10 cellular contexts compared by ENCODE assay signal in genomic region chr4:15690020-15690809, GRCh38. TPM values are rescaled to one million over a fixed set of nuclear protein-coding genes. Genes with fewer than 3 reads are reported as not detected.
DNase-seq lines count a peak whose midpoint lies in the region; FAIRE-seq and TF ChIP-seq lines count a peak whose summit lies in the region.
"Had no signal": no experiment of that assay in that cellular context is flagged by ENCODE, and none has a peak within 500 bp of the region (broad histone marks: within the 10 kb centered on the region; RNA-seq: fewer than 3 reads in every experiment).

No MANE protein-coding gene starts in this region.

- peak overlapping the region; percentile 81 for H3K27ac ChIP-seq in mammary epithelial cell (ENCODE audit: insufficient read depth, low read depth, low read length)

- intact Hi-C loops in mammary epithelial cell (cut with micrococcal nuclease): no loop called here

- no peak overlapping the region for H3K4me3 ChIP-seq in mammary epithelial cell (replicated peaks in 1 of 3; ENCODE audit: insufficient read depth in 1 of 3, low read depth in 2 of 3, low read length in 3 of 3)

- no peaks in the 10 kb centered on the region for H4K20me1 ChIP-seq in mammary epithelial cell (ENCODE audit: insufficient read depth, low read length)

- CTCF ChIA-PET in mammary epithelial cell (lab: Charles Lee; ENCODE audit: low non-redundant PET) (no interaction called here), HEK293T (lab: Yijun Ruan, JAX) (no interaction called here)

- FAIRE-seq in GM19239 (lab: Jason Lieb, UNC): no peak

- dilution Hi-C loops in mammary epithelial cell (cut with HindIII; ENCODE audit: low sequenced_read_pairs): no loop called here

- TF ChIP-seq CTCF in mammary epithelial cell (conservative IDR thresholded peaks at IDR 0.05 in 1 of 2, IDR thresholded peaks at IDR 0.05 in 1 of 2; ENCODE audit: extremely low read depth in 1 of 2, insufficient read depth in 1 of 2, low read depth in 1 of 2, low read length in 2 of 2): no peak

- POLR2A ChIA-PET in HEK293T (lab: Yijun Ruan, JAX): interaction anchor here (0.9 kb wide), 1 partner anchor 8 kb away, joined by 3 read pairs; no protein-coding TSS in a partner anchor

- no peak overlapping the region for H3K9ac ChIP-seq in mammary epithelial cell (ENCODE audit: insufficient read depth, low read length)

- in situ Hi-C loops in ACHN (cut with HindIII; ENCODE audit: low pct_ligation_motif_present, low pct_unique_long_range_greater_than_20kb, low sequenced_read_pairs) (no loop called here), mammary epithelial cell (cut with MboI; ENCODE audit: low sequenced_read_pairs in 2 of 2) (loop anchor here in 1 of 2 donors (25.0 kb wide), 1 partner anchor 247 kb away; the partner anchor contains the start of gene FGFBP1)

- 24% methylated on average over 7 of the region's 7 CpGs for WGBS in mammary epithelial cell (ENCODE audit: low coverage, missing lambda C conversion rate)

- peak; percentile 97 for DNase-seq in ACHN
- DNase-seq in LHCN-M2 (ENCODE audit: low read depth): peak; percentile 97
- peak; percentile 88 for DNase-seq in mammary epithelial cell
- DNase-seq in kidney glomerular epithelial cell (lab: John Stamatoyannopoulos, UW): peak; percentile 94
- DNase-seq in T-helper 2 cell: no peak
- DNase-seq in HEK293T (ENCODE audit: extremely low spot score): no peak
- no peak for DNase-seq in NCI-H1417 treated with DMSO at 0.1 percent for 48 hours (lab: John Stamatoyannopoulos, UW)
- DNase-seq in GM19239 (ENCODE audit: insufficient read length, low spot score): no peak
- DNase-seq: CD4-positive, CD25-positive, alpha-beta regulatory T cell; NK-92 treated with Interleukin-12 subunit alpha and Interleukin-12 subunit beta, amount 100 ng/mL, for 24 hours had no signal

- peak overlapping the region; percentile 67 for H3K4me2 ChIP-seq in mammary epithelial cell (ENCODE audit: insufficient read depth, low read depth, low read length)

- H3K27me3 ChIP-seq in mammary epithelial cell (ENCODE audit: insufficient read depth, low read length): no peaks in the 10 kb centered on the region

- peaks cover 24% of the 10 kb centered on the region for H3K79me2 ChIP-seq in mammary epithelial cell (ENCODE audit: insufficient read depth, low read length)

- peaks cover 40% of the 10 kb centered on the region for H3K4me1 ChIP-seq in mammary epithelial cell (ENCODE audit: insufficient read depth, low read length)

- TSS peak; percentile 88 for BruUV-seq in mammary epithelial cell (replicated peaks; lab: Mats Ljungman, UMichigan)

- H2AFZ ChIP-seq in mammary epithelial cell (ENCODE audit: low read depth, low read length): no peak overlapping the region

- H3K36me3 ChIP-seq in mammary epithelial cell (ENCODE audit: insufficient read depth, low read length): peaks cover 21% of the 10 kb centered on the region

- H3K9me3 ChIP-seq in mammary epithelial cell (replicated peaks; ENCODE audit: insufficient read depth, low read length): no peaks in the 10 kb centered on the region

TF ChIP-seq in HEK293T, 16 proteins besides CTCF, POLR2A, EP300 and RAD21:
- TF ChIP-seq ZNF384 (IDR thresholded peaks at IDR 0.05) (no peak), FOXM1 (IDR thresholded peaks at IDR 0.05; ENCODE audit: borderline replicate concordance) (no peak), HDGF (IDR thresholded peaks at IDR 0.05; ENCODE audit: borderline replicate concordance) (no peak), NFRKB (IDR thresholded peaks at IDR 0.05) (no peak), TARDBP (IDR thresholded peaks at IDR 0.05) (no peak), L3MBTL2 (conservative IDR thresholded peaks at IDR 0.05) (no peak), ARNT (IDR thresholded peaks at IDR 0.05) (no peak)
TF ChIP-seq in HEK293T: peak in this region for 0.

RNA-seq across cellular contexts. Expression of gene FAM200B, which starts 8.6 kb away (rescaled TPM):
- total RNA-seq in LHCN-M2 (2014; rRNA removed) (53.0 and 59.3 TPM in 2 replicates), mammary epithelial cell (10 to 100 TPM; 19.3 to 36.1 TPM)
- polyA plus RNA-seq in LHCN-M2 (2012): 96.7 TPM
- polyA plus RNA-seq in mammary epithelial cell: 22.8 TPM
- polyA minus RNA-seq in mammary epithelial cell: 7.6 TPM

RNA-seq across cellular contexts. Expression of gene BST1, which starts 12.7 kb away (rescaled TPM):
- total RNA-seq in LHCN-M2 (2014; rRNA removed) (1.0 and 2.2 TPM in 2 replicates), mammary epithelial cell (under 1 TPM; under 0.01 to 0.47 TPM)
- 6.0 TPM for polyA plus RNA-seq in LHCN-M2 (2012)
- polyA plus RNA-seq in mammary epithelial cell: 0.50 TPM
- polyA minus RNA-seq in mammary epithelial cell: not detected

RNA-seq across cellular contexts. Expression of gene FBXL5, which starts 35.1 kb away (rescaled TPM):
- total RNA-seq in LHCN-M2 (2014; rRNA removed) (165 and 167 TPM in 2 replicates), mammary epithelial cell (100 to 1,000 TPM in 1 of 2 donors, 10 to 100 TPM in 1; 72.1 to 109 TPM)
- polyA plus RNA-seq in LHCN-M2 (2012): 65.0 TPM
- 31.2 TPM for polyA plus RNA-seq in mammary epithelial cell
- 41.3 TPM for polyA minus RNA-seq in mammary epithelial cell

Comparison
In these comparisons a context has a peak if more than half of its experiments do, and no peak if none do; other contexts are left out.
1. DNase-seq: peak in ACHN (single experiment), LHCN-M2 (single experiment), mammary epithelial cell (single experiment) and kidney glomerular epithelial cell (single experiment); none in T-helper 2 cell (0 of 5), HEK293T (single experiment), NCI-H1417 treated with DMSO at 0.1 percent for 48 hours (single experiment) and GM19239 (single experiment).